8 cellular contexts compared by ENCODE assay signal in the genomic region with DNA sequence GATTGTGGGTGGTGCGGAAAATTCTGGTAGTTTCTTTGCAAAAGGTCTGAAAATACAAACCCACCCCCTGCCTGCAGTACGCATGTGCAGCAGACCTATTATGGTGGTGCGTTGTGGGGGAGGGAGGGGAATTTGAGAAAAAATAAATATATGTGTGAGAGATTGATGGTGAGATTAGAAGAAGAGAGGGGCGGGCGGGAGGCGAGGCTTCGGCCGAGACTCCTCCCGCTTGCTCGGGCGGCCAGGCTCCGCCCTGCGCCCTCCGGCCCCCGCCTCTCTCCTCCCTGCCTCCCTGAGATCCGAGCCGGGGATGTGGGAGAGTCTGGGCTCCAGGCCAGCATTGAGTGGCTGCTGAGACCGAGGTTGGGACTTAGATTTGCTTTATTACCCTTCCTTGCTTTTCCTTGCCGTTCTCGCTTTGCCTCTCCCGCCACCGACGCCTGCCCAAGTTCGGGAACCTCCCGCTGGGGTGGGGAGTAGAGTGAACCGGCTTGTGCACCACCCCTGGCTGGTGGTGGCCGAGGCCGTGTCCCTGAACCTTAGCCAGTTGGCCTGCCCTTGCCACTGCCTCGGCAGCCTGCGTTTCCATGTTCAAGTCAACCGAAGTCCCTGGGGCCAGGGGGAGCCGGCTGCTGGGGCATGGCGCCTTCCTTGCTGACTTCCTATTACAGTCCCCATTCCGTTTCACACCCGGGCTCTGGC. TPM values are rescaled to one million over a fixed set of nuclear protein-coding genes. Genes with fewer than 3 reads are reported as not detected.
DNase-seq lines count a peak whose midpoint lies in the region; ATAC-seq and TF ChIP-seq lines count a peak whose summit lies in the region.

No MANE protein-coding gene starts in this region.

- peak; percentile 91 for DNase-seq in GM10266 (ENCODE audit: extremely low spot score)
- peak; percentile 86 to 95 for DNase-seq in NCI-H526 (lab: John Stamatoyannopoulos, UW)
- DNase-seq in activated CD4-positive, alpha-beta T cell treated with anti-CD3 and anti-CD28 coated beads, Interleukin-2, amount 50 U/mL, for 4 hours, result peak; percentile 91 to 92
- peak; percentile 90 to 97 for DNase-seq in lower leg skin (ENCODE audit: low spot score in 2 of 2)
- peak; percentile 87 for DNase-seq in stimulated activated CD4-positive, alpha-beta T cell treated with anti-CD3 and anti-CD28 coated beads, Interleukin-4, amount 100 ng/mL, for 1 hour

- H3K4me1 ChIP-seq in duodenal mucosa (ENCODE audit: control insufficient read depth in 1 of 2, insufficient read depth in 2 of 2, low read length in 2 of 2), result peaks cover 45 to 52% of the 10 kb centered on the region in 2 donors

- peak overlapping the region; percentile 80 to 96 for H3K9ac ChIP-seq in duodenal mucosa (ENCODE audit: low read depth in 1 of 2, low read length in 2 of 2)

- no peaks in the 10 kb centered on the region for H3K27me3 ChIP-seq in duodenal mucosa (ENCODE audit: control insufficient read depth in 1 of 2, insufficient read depth in 2 of 2, low read length in 2 of 2)

- H3K4me3 ChIP-seq in duodenal mucosa (ENCODE audit: low read depth in 1 of 2, low read length in 2 of 2) (peak overlapping the region; percentile 83 to 90), lower leg skin (ENCODE audit: low read depth, poor library complexity, severe bottlenecking) (peak overlapping the region; percentile 30)

- peaks cover 0 to 15% of the 10 kb centered on the region in 2 donors for H3K36me3 ChIP-seq in duodenal mucosa (ENCODE audit: control insufficient read depth in 1 of 2, insufficient read depth in 2 of 2, low read length in 2 of 2)

- no peaks in the 10 kb centered on the region for H3K9me3 ChIP-seq in duodenal mucosa (ENCODE audit: control insufficient read depth in 1 of 2, low read length in 2 of 2)

- intact Hi-C loops in lower leg skin (cut with DNase I; ENCODE audit: low total_unique reads), result no loop called here

- TF ChIP-seq POLR2A in lower leg skin (IDR thresholded peaks at IDR 0.05), result no peak

- ATAC-seq in HG03432 (IDR thresholded peaks at IDR 0.05; ENCODE audit: unreplicated experiment) (peak; percentile 49), GM21447 (IDR thresholded peaks at IDR 0.05; ENCODE audit: unreplicated experiment) (no peak)

- TF ChIP-seq CTCF in GM10266 (IDR thresholded peaks at IDR 0.05; ENCODE audit: control insufficient read depth, insufficient read depth, low read depth, missing control alignments) (no peak), lower leg skin (IDR thresholded peaks at IDR 0.05) (no peak)

- WGBS in lower leg skin, 2 donors, result 0 to 1% methylated on average over 35 of the region's 35 CpGs

- peak overlapping the region; percentile 90 for H3K27ac ChIP-seq in duodenal mucosa (ENCODE audit: low read depth, low read length)

RNA-seq across cellular contexts. Expression of gene CHD3, which starts 1.0 kb away (rescaled TPM):
- 10 to 100 TPM; 36.8 to 71.1 (median 54.8) TPM for total RNA-seq in lower leg skin

RNA-seq across cellular contexts. Expression of gene RNF227, which starts 28.5 kb away (rescaled TPM):
- total RNA-seq in lower leg skin, result 100 to 1,000 TPM; 111 to 202 (median 172) TPM

RNA-seq across cellular contexts. Expression of gene CYB5D1, which starts 29.8 kb away (rescaled TPM):
- total RNA-seq in lower leg skin, result 10 to 100 TPM in 1 of 4 donors, 1 to 10 TPM in 3; 7.0 to 14.1 (median 9.1) TPM

RNA-seq across cellular contexts. Expression of gene NAA38, which starts 30.3 kb away (rescaled TPM):
- 100 to 1,000 TPM in 1 of 4 donors, 10 to 100 TPM in 3; 56.8 to 101 (median 91.3) TPM for total RNA-seq in lower leg skin

RNA-seq across cellular contexts. Expression of gene TMEM88, which starts 32.8 kb away (rescaled TPM):
- total RNA-seq in lower leg skin, result 1 to 10 TPM in 3 of 4 donors, under 1 TPM in 1; 0.91 to 5.9 (median 3.4) TPM
